9 cellular contexts compared by ENCODE assay signal in genomic region chr17:71379512-71379911, GRCh38.
"Had no signal": no experiment of that assay in that cellular context is flagged by ENCODE, and none has a peak within 500 bp of the region (broad histone marks: within the 10 kb centered on the region; RNA-seq: fewer than 3 reads in every experiment).

No MANE protein-coding gene starts in this region.

- H2AFZ ChIP-seq: GM23338 had no signal

- H3K36me3 ChIP-seq: HAP-1 had no signal

- H3K4me3 Mint-ChIP-seq: GM23338 had no signal

- FAIRE-seq: H1, HTR-8/SVneo, K562 had no signal

- H3K27ac Mint-ChIP-seq: GM23338 had no signal

- H3K4me1 ChIP-seq: HAP-1 had no signal

- H3K4me3 ChIP-seq: GM23338, HAP-1, K562 had no signal

- H3K4me1 Mint-ChIP-seq: GM23338 had no signal

- DNase-seq: H7, IMR-90, KG1 had no signal

- H3K9me3 Mint-ChIP-seq: GM23338 had no signal

- ATAC-seq: GM23338, HCT116, K562 had no signal

- H3K4me2 ChIP-seq: GM23338 had no signal
